10 cellular contexts compared by ENCODE assay signal in genomic region chr15:40055576-40056293, GRCh38. TPM values are rescaled to one million over a fixed set of nuclear protein-coding genes. Genes with fewer than 3 reads are reported as not detected.
DNase-seq lines count a peak whose midpoint lies in the region; ATAC-seq, FAIRE-seq and TF ChIP-seq lines count a peak whose summit lies in the region.
"Had no signal": no experiment of that assay in that cellular context is flagged by ENCODE, and none has a peak within 500 bp of the region (broad histone marks: within the 10 kb centered on the region; RNA-seq: fewer than 3 reads in every experiment).

No MANE protein-coding gene starts in this region.

- H3K27ac ChIP-seq in DOHH2 (ENCODE audit: low read depth, low read length) (peak overlapping the region; percentile 92), pancreas (peak overlapping the region; percentile 32 to 77 (median 60))

- intact Hi-C loops in pancreas (cut with DNase I) = no loop called here

- TF ChIP-seq CTCF in DOHH2 (IDR thresholded peaks at IDR 0.05; ENCODE audit: low read depth, low read length, poor library complexity, severe bottlenecking) (no peak), pancreas (IDR thresholded peaks at IDR 0.05) (no peak)

- peaks cover 84% of the 10 kb centered on the region for H3K4me1 ChIP-seq in DOHH2 (ENCODE audit: control insufficient read depth, low read length)
- H3K4me1 ChIP-seq in pancreas = peaks cover 16 to 28% (median 25%) of the 10 kb centered on the region in 3 donors

- ATAC-seq in pancreas (peak; percentile 73 to 82 (median 76)), GM18868 (IDR thresholded peaks at IDR 0.05; ENCODE audit: unreplicated experiment) (no peak)

- H3K9me2 ChIP-seq in DOHH2 (replicated peaks; ENCODE audit: control insufficient read depth, low read length) = no peaks in the 10 kb centered on the region

- peak overlapping the region; percentile 96 for H3K4me2 ChIP-seq in DOHH2 (ENCODE audit: low read length)

- no peaks in the 10 kb centered on the region for H3K27me3 ChIP-seq in DOHH2 (ENCODE audit: control insufficient read depth, low read length)
- H3K27me3 ChIP-seq in pancreas = no peaks in the 10 kb centered on the region

- 46 to 56% methylated on average over 14 of the region's 14 CpGs for WGBS in pancreas, 2 donors

- peak overlapping the region; percentile 67 for H3K4me3 ChIP-seq in DOHH2 (ENCODE audit: low read length)
- no peak overlapping the region for H3K4me3 ChIP-seq in pancreas

- H3F3A ChIP-seq in DOHH2 (ENCODE audit: control insufficient read depth, insufficient read depth) = peaks cover 27% of the 10 kb centered on the region

- H3K79me2 ChIP-seq in DOHH2 (ENCODE audit: control insufficient read depth, low read length) = no peaks in the 10 kb centered on the region

- FAIRE-seq in pancreas (lab: Jason Lieb, UNC) = no peak

- H3K9me3 ChIP-seq in DOHH2 (ENCODE audit: control insufficient read depth, insufficient read depth, low read length) = no peaks in the 10 kb centered on the region
- H3K9me3 ChIP-seq in pancreas = no peaks in the 10 kb centered on the region

- DNase-seq in NCI-H2081 (lab: John Stamatoyannopoulos, UW) (peak; percentile 79 to 94), cerebellar cortex (ENCODE audit: low spot score) (peak; percentile 50), pancreas (peak in 5 of 6 donors; percentile 59 to 74 (median 70)), NCI-H446 treated with DMSO at 0.1 percent for 48 hours (lab: John Stamatoyannopoulos, UW) (no peak)
- no peak for DNase-seq in activated effector memory CD4-positive, alpha-beta T cell treated with anti-CD3 and anti-CD28 coated beads, Interleukin-2, amount 50 U/mL, for 16 hours
- DNase-seq in stimulated activated CD4-positive, alpha-beta T cell treated with anti-CD3 and anti-CD28 coated beads, Interleukin-1b, Interleukin-23, amount 100 ng/mL, for 48 hours = no peak
- DNase-seq: central memory CD4-positive, alpha-beta T cell; NCI-H2171 treated with DMSO at 0.1 percent for 48 hours had no signal

- no peaks in the 10 kb centered on the region for H4K20me1 ChIP-seq in DOHH2 (ENCODE audit: control insufficient read depth, insufficient read depth, low read depth, low read length)

- H3K36me3 ChIP-seq in DOHH2 (ENCODE audit: control insufficient read depth, low read length) (peaks cover 7% of the 10 kb centered on the region), pancreas (no peaks in the 10 kb centered on the region)

RNA-seq across cellular contexts. Expression of gene SRP14, which starts 16.8 kb away (rescaled TPM):
- total RNA-seq in pancreas = 10 to 100 TPM; 42.7 to 78.6 (median 53.1) TPM
- polyA plus RNA-seq in pancreas = 100 to 1,000 TPM; 155 to 198 TPM

RNA-seq across cellular contexts. Expression of gene BMF, which starts 52.9 kb away (rescaled TPM):
- 10 to 100 TPM in 3 of 6 donors, 1 to 10 TPM in 3; 4.1 to 25.9 (median 8.5) TPM for total RNA-seq in pancreas
- polyA plus RNA-seq in pancreas = 1 to 10 TPM; 4.3 to 4.8 TPM

Comparison
In these comparisons a context has a peak if more than half of its experiments do, and no peak if none do; other contexts are left out.
1. DNase-seq: peak in NCI-H2081 (2 of 2), cerebellar cortex (single experiment) and pancreas (5 of 6); none in activated effector memory CD4-positive, alpha-beta T cell treated with anti-CD3 and anti-CD28 coated beads, Interleukin-2, amount 50 U/mL, for 16 hours (single experiment), NCI-H446 treated with DMSO at 0.1 percent for 48 hours (single experiment) and stimulated activated CD4-positive, alpha-beta T cell treated with anti-CD3 and anti-CD28 coated beads, Interleukin-1b, Interleukin-23, amount 100 ng/mL, for 48 hours (single experiment).